Comparison of ENCODE assay signal across 13 cellular contexts in the genomic region with DNA sequence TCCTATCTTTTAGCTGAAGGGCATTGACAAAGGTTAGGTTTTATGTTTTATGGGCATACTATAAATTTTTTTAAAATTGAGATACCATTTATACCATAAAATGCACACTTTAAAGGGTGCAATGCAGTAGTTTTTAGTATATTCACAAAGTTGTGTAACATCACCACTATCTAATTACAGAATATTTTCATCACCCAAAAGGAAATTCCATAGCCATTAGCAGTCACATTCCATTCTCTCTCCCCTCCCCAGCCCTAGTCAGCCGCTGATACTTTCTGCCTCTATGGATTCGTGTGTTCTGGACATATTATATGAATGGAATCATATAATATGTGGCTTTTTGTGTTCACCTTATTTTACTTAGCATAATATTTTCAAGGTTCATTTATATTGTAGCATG.
A peak's percentile ranks its signal among the peaks of the same experiment; 100 is the strongest.
DNase-seq lines count a peak whose midpoint lies in the region; ATAC-seq and TF ChIP-seq lines count a peak whose summit lies in the region.
"Had no signal": no experiment of that assay in that cellular context is flagged by ENCODE, and none has a peak within 500 bp of the region (broad histone marks: within the 10 kb centered on the region; RNA-seq: fewer than 3 reads in every experiment).

No MANE protein-coding gene starts in this region.

- intact Hi-C loops in natural killer cell (cut with micrococcal nuclease): no loop called here

- no peak overlapping the region for H3K27ac Mint-ChIP-seq in CD8-positive, alpha-beta memory T cell
- no peak overlapping the region for H3K27ac Mint-ChIP-seq in natural killer cell
- H3K27ac Mint-ChIP-seq: naive thymus-derived CD8-positive, alpha-beta T cell had no signal

- CTCF ChIA-PET in CD8-positive, alpha-beta memory T cell (lab: Charles Lee): interaction anchor here (2.1 kb wide), 1 partner anchor 11 kb away, joined by 7 read pairs; no protein-coding TSS in a partner anchor

- no peak for TF ChIP-seq CTCF in osteoblast (IDR thresholded peaks at IDR 0.05; ENCODE audit: extremely low read depth, low read depth, low read length)
- no peak for TF ChIP-seq CTCF in natural killer cell (IDR thresholded peaks at IDR 0.05)

- H3K79me2 ChIP-seq in osteoblast (ENCODE audit: insufficient read depth, low read length): no peaks in the 10 kb centered on the region

- POLR2A ChIA-PET in CD8-positive, alpha-beta memory T cell (lab: Charles Lee): no interaction called here

- DNase-seq in EH (ENCODE audit: low read depth) (peak; percentile 91), RKO (ENCODE audit: low spot score) (peak; percentile 43), epithelial cell of prostate (ENCODE audit: low read depth, low spot score) (no peak), osteoblast (ENCODE audit: insufficient read length, low spot score, missing footprints) (no peak), natural killer cell (no peak), hippocampal formation (lab: John Stamatoyannopoulos, UW) (no peak)
- no peak for DNase-seq in CD8-positive, alpha-beta memory T cell
- DNase-seq: activated CD4-positive, alpha-beta T cell treated with anti-CD3 and anti-CD28 coated beads for 4 hours; activated gamma-delta T cell; dorsolateral prefrontal cortex; naive thymus-derived CD8-positive, alpha-beta T cell; NCI-H524 treated with DMSO at 0.1 percent for 48 hours had no signal

- H3K4me3 Mint-ChIP-seq in CD8-positive, alpha-beta memory T cell: no peak overlapping the region
- no peak overlapping the region for H3K4me3 Mint-ChIP-seq in natural killer cell
- H3K4me3 Mint-ChIP-seq: naive thymus-derived CD8-positive, alpha-beta T cell had no signal

- H3K27me3 Mint-ChIP-seq in CD8-positive, alpha-beta memory T cell: no peaks in the 10 kb centered on the region
- no peaks in the 10 kb centered on the region for H3K27me3 Mint-ChIP-seq in natural killer cell (ENCODE audit: low read depth in 2 of 2)
- H3K27me3 Mint-ChIP-seq: naive thymus-derived CD8-positive, alpha-beta T cell had no signal

- peaks cover 0 to 48% (median 3%) of the 10 kb centered on the region in 3 donors for H3K36me3 Mint-ChIP-seq in CD8-positive, alpha-beta memory T cell
- no peaks in the 10 kb centered on the region for H3K36me3 Mint-ChIP-seq in natural killer cell

- no peaks in the 10 kb centered on the region for H3K4me1 Mint-ChIP-seq in CD8-positive, alpha-beta memory T cell
- no peaks in the 10 kb centered on the region for H3K4me1 Mint-ChIP-seq in natural killer cell
- H3K4me1 Mint-ChIP-seq: naive thymus-derived CD8-positive, alpha-beta T cell had no signal

- H3K9me3 ChIP-seq in osteoblast (ENCODE audit: low read depth, low read length): peaks cover 4% of the 10 kb centered on the region
- no peaks in the 10 kb centered on the region for H3K9me3 ChIP-seq in CD8-positive, alpha-beta memory T cell (ENCODE audit: low read length)

- no peaks in the 10 kb centered on the region for H3K27me3 ChIP-seq in osteoblast (ENCODE audit: insufficient read depth, low read length)
- H3K27me3 ChIP-seq in CD8-positive, alpha-beta memory T cell (ENCODE audit: insufficient read depth, low read length, poor library complexity, severe bottlenecking): no peaks in the 10 kb centered on the region
- H3K27me3 ChIP-seq: dorsolateral prefrontal cortex had no signal

- peaks cover 2 to 37% (median 18%) of the 10 kb centered on the region in 5 donors for H3K9me3 Mint-ChIP-seq in CD8-positive, alpha-beta memory T cell
- peaks cover 0 to 6% of the 10 kb centered on the region in 2 donors for H3K9me3 Mint-ChIP-seq in natural killer cell

- no peak overlapping the region for H3K4me3 ChIP-seq in osteoblast (ENCODE audit: insufficient read depth, low read length)
- H3K4me3 ChIP-seq in CD8-positive, alpha-beta memory T cell (ENCODE audit: low read length): no peak overlapping the region
- H3K4me3 ChIP-seq: dorsolateral prefrontal cortex had no signal

- H3K27ac ChIP-seq in epithelial cell of prostate: peak overlapping the region; percentile 91
- peak overlapping the region; percentile 3 for H3K27ac ChIP-seq in osteoblast (ENCODE audit: low read depth, low read length)
- no peak overlapping the region for H3K27ac ChIP-seq in CD8-positive, alpha-beta memory T cell (ENCODE audit: low read depth, low read length)
- H3K27ac ChIP-seq: dorsolateral prefrontal cortex had no signal

- ATAC-seq in natural killer cell (no peak), GM21528 (IDR thresholded peaks at IDR 0.05; ENCODE audit: low FRiP score, unreplicated experiment) (no peak)
- ATAC-seq: naive thymus-derived CD8-positive, alpha-beta T cell had no signal

- H4K20me1 ChIP-seq in osteoblast (ENCODE audit: insufficient read depth, low read length): no peaks in the 10 kb centered on the region

- H2AFZ ChIP-seq in osteoblast (ENCODE audit: low read length): no peak overlapping the region

- H3K4me1 ChIP-seq in osteoblast (ENCODE audit: insufficient read depth, low read length): peaks cover 9% of the 10 kb centered on the region
- no peaks in the 10 kb centered on the region for H3K4me1 ChIP-seq in CD8-positive, alpha-beta memory T cell (ENCODE audit: insufficient read depth, low read length)

- peak overlapping the region; percentile 21 for H3K4me2 ChIP-seq in osteoblast (ENCODE audit: insufficient read depth, low read length)

- H3K36me3 ChIP-seq in osteoblast (ENCODE audit: insufficient read depth, low read length): no peaks in the 10 kb centered on the region
- no peaks in the 10 kb centered on the region for H3K36me3 ChIP-seq in CD8-positive, alpha-beta memory T cell (ENCODE audit: insufficient read depth, low read length)

Comparison
In these comparisons a context has a peak if more than half of its experiments do, and no peak if none do; other contexts are left out.
1. DNase-seq: peak in EH (single experiment) and RKO (single experiment); none in epithelial cell of prostate (single experiment), osteoblast (single experiment), CD8-positive, alpha-beta memory T cell (0 of 5), natural killer cell (single experiment) and hippocampal formation (0 of 2).